12 cellular contexts compared by ENCODE assay signal in the genomic region with DNA sequence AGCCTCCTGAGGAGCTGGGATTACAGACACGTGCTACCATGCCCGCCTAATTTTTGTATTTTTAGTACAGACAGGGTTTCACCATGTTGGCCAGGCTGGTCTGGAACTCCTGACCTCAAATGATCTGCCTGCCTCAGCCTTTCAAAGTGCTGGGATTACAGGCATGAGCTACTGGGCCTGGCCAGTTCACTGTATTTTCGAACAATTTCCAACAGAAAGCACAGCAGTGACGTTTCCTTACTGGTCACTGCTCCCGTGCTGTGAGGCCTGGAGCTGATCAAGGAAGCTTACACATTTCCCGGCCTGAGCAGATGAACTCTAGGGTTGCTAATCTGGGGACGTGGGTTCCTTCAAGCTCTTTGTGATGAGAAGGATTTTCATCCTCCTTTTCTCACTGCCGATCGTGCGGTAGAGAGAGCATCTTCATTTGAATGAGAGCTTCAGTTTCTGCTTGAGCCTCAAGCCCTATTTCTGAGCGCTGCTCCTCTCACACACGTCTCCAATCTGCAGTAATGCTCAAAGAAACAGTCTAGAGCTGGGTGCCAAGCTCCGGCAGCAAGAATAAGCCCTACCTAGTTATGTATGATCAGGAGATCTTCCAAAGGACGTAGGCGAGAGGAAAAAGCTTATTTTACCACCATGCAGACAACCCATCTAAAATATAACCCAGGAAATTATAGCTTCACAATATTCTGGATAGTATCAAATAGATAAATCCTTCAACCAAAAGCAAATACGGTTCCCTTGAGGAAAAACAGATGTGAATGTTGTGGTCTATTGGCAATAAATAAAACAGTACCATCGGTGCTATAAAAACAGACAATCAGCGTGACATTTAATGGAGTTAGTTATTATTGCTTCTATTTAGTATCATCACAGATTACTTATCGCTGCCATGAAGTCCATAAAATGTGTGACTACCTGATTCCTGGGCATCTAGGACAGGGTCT. TPM values are rescaled to one million over a fixed set of nuclear protein-coding genes. Genes with fewer than 3 reads are reported as not detected.
DNase-seq lines count a peak whose midpoint lies in the region; ATAC-seq and TF ChIP-seq lines count a peak whose summit lies in the region.
"Had no signal": no experiment of that assay in that cellular context is flagged by ENCODE, and none has a peak within 500 bp of the region (broad histone marks: within the 10 kb centered on the region; RNA-seq: fewer than 3 reads in every experiment).

No MANE protein-coding gene starts in this region.

- H3K4me1 ChIP-seq in rectal smooth muscle tissue (ENCODE audit: control insufficient read depth, insufficient read depth, low read length), result peaks cover 34% of the 10 kb centered on the region
- peaks cover 14% of the 10 kb centered on the region for H3K4me1 ChIP-seq in SJCRH30
- H3K4me1 ChIP-seq: lower lobe of right lung had no signal

- no peak for TF ChIP-seq CTCF in HFFc6 (IDR thresholded peaks at IDR 0.05)

- H3K36me3 Mint-ChIP-seq in HFFc6 (ENCODE audit: low read depth), result 0 out of 2 replicates have a peak, but pooled peaks cover 5% of the 10 kb centered on the region

- H3K27ac ChIP-seq in cingulate gyrus (ENCODE audit: low read depth, low read length) (peak overlapping the region; percentile 22), rectal smooth muscle tissue (ENCODE audit: low read depth, low read length) (peak overlapping the region; percentile 62), SJCRH30 (no peak overlapping the region)
- H3K27ac ChIP-seq: epithelial cell of prostate, lower lobe of right lung had no signal

- H3K27me3 ChIP-seq in rectal smooth muscle tissue (ENCODE audit: control insufficient read depth, insufficient read depth, low read length) (no peaks in the 10 kb centered on the region), SJCRH30 (no peaks in the 10 kb centered on the region)
- H3K27me3 ChIP-seq: right lobe of liver had no signal

- H3K9ac ChIP-seq in rectal smooth muscle tissue (ENCODE audit: low read length), result no peak overlapping the region

- DNase-seq in HFFc6, result peak; percentile 14
- DNase-seq in SJCRH30, result no peak
- DNase-seq: activated naive CD4-positive, alpha-beta T cell treated with anti-CD3 and anti-CD28 coated beads, Interleukin-2, amount 50 U/mL, for 16 hours; C1 segment of cervical spinal cord; lower lobe of right lung; stimulated activated naive CD4-positive, alpha-beta T cell treated with Interleukin-2 at 50 U/mL for 16 hours had no signal

- H3K36me3 ChIP-seq in rectal smooth muscle tissue (ENCODE audit: control insufficient read depth, insufficient read depth, low read length) (no peaks in the 10 kb centered on the region), SJCRH30 (no peaks in the 10 kb centered on the region)
- H3K36me3 ChIP-seq: right lobe of liver had no signal

- H3K4me1 Mint-ChIP-seq in HFFc6 (ENCODE audit: low read depth), result peaks cover 24% of the 10 kb centered on the region

- H3K4me3 ChIP-seq in rectal smooth muscle tissue (ENCODE audit: low read length) (no peak overlapping the region), SJCRH30 (no peak overlapping the region)
- H3K4me3 ChIP-seq: lower lobe of right lung, right lobe of liver had no signal

- peak overlapping the region; percentile 39; the same call in 1 of the 2 replicates for H3K4me3 Mint-ChIP-seq in HFFc6

- no peaks in the 10 kb centered on the region for H3K9me3 ChIP-seq in SJCRH30 (replicated peaks)
- H3K9me3 ChIP-seq: lower lobe of right lung, right lobe of liver had no signal

- ATAC-seq in HG02678 (IDR thresholded peaks at IDR 0.05; ENCODE audit: unreplicated experiment) (no peak), GM18858 (IDR thresholded peaks at IDR 0.05; ENCODE audit: unreplicated experiment) (no peak)
- ATAC-seq: lower lobe of right lung had no signal

- H3K27ac Mint-ChIP-seq in HFFc6, result peak overlapping the region; percentile 90

- no peaks in the 10 kb centered on the region for H3K9me3 Mint-ChIP-seq in HFFc6

- H3K27me3 Mint-ChIP-seq in HFFc6 (ENCODE audit: insufficient read depth), result no peaks in the 10 kb centered on the region

RNA-seq across cellular contexts. Expression of gene SPATA24, which starts 7.3 kb away (rescaled TPM):
- total RNA-seq in HFFc6 (2021; fragmentation: NEBNext Ultra II Directional; extraction: Animal tissue kit (Norgen Biotek cat#: 25700)), result 1 to 10 TPM; 4.0 to 6.9 (median 5.2) TPM
- total RNA-seq in SJCRH30 (2014; rRNA removed; shearing (Covaris generic)), result 8.2 and 8.8 TPM in 2 replicates

RNA-seq across cellular contexts. Expression of gene PROB1, which starts 16.3 kb away (rescaled TPM):
- 1 to 10 TPM; 2.8 to 5.3 (median 5.1) TPM for total RNA-seq in HFFc6 (2021; fragmentation: NEBNext Ultra II Directional; extraction: Animal tissue kit (Norgen Biotek cat#: 25700))
- 0.38 and 0.59 TPM in 2 replicates for total RNA-seq in SJCRH30 (2014; rRNA removed; shearing (Covaris generic))

RNA-seq across cellular contexts. Expression of gene MZB1, which starts 21.4 kb away (rescaled TPM):
- under 1 TPM in 2 of 6 experiments, not detected in 4; 0.14 to 0.20 TPM for total RNA-seq in HFFc6 (2021; fragmentation: NEBNext Ultra II Directional; extraction: Animal tissue kit (Norgen Biotek cat#: 25700))
- 0.24 TPM in 1 of 2 replicates, not detected in the other for total RNA-seq in SJCRH30 (2014; rRNA removed; shearing (Covaris generic))

RNA-seq across cellular contexts. Expression of gene SLC23A1, which starts 28.1 kb away (rescaled TPM):
- not detected for total RNA-seq in HFFc6 (2021; fragmentation: NEBNext Ultra II Directional; extraction: Animal tissue kit (Norgen Biotek cat#: 25700))
- total RNA-seq in SJCRH30 (2014; rRNA removed; shearing (Covaris generic)), result not detected in 2 replicates

RNA-seq across cellular contexts. Expression of gene DNAJC18, which starts 28.2 kb away (rescaled TPM):
- 10 to 100 TPM; 14.3 to 19.9 (median 18.2) TPM for total RNA-seq in HFFc6 (2021; fragmentation: NEBNext Ultra II Directional; extraction: Animal tissue kit (Norgen Biotek cat#: 25700))
- total RNA-seq in SJCRH30 (2014; rRNA removed; shearing (Covaris generic)), result 19.7 and 19.8 TPM in 2 replicates
